Comparison of ENCODE assay signal across 12 cellular contexts in the genomic region with DNA sequence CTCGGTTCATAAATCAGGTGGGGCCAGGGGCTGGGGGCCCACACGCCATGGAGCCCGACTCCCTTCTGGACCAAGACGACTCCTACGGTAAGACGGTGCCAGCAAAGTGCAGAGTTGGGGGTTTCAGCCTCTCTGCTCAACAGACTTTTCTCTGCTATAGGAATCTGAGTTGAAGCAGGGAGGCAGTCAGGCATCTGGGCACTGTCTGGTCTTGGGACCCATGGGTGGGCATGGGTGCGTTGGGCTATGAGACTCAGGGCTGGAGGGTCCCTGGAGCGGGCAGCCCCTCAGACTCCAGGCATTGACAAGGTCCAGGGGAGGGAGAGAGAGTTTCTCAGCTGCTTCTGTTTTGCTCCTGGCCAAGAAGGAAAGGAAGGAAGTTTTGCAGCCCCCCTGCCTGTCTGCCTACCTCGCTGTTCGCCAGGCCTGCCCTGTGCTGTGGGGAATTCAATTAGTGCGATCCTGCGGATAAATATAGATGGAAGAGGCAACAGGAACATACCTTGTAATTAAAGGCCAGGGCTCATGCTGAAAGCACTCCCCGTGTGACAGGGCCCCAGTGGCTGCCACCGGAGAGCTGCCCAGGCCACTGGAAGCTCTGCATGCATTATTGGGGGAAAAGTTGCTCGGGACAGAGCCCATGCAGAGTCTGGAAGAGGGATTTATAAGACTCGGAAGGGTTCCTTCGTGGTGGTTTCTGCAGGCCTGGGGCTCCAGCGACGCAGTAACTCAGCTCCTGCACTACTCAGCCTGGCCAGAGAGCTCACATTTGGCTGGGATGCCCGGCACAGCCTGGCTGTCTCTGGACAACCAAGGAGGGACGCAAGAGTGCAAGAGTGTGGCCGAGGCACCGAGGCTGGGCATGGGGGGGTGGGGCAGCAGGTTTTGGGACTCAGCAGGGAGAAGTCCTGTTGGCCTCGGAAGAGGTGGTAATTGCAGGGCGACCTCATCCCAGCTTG.
A peak's percentile ranks its signal among the peaks of the same experiment; 100 is the strongest.
DNase-seq lines count a peak whose midpoint lies in the region; ATAC-seq, FAIRE-seq and TF ChIP-seq lines count a peak whose summit lies in the region.
"Had no signal": no experiment of that assay in that cellular context is flagged by ENCODE, and none has a peak within 500 bp of the region (broad histone marks: within the 10 kb centered on the region; RNA-seq: fewer than 3 reads in every experiment).

No MANE protein-coding gene starts in this region.

- WGBS in spleen, 5 donors = 57 to 65% (median 60%) methylated on average over 24 to 25 of the region's 25 CpGs

- H3K9me1 ChIP-seq in endothelial cell of umbilical vein (replicated peaks; ENCODE audit: control insufficient read depth, extremely low read depth, insufficient read depth, low read length) = no peaks in the 10 kb centered on the region

- no peak for ATAC-seq in thoracic aorta (ENCODE audit: insufficient number of reproducible peaks, low FRiP score, low read depth)
- ATAC-seq in GM21447 (IDR thresholded peaks at IDR 0.05; ENCODE audit: unreplicated experiment) = no peak
- ATAC-seq: HCT116 had no signal

- peak overlapping the region; percentile 62 for H2AFZ ChIP-seq in endothelial cell of umbilical vein (ENCODE audit: low read depth, low read length)

- in situ Hi-C loops in SK-MEL-5 (cut with HindIII; ENCODE audit: low pct_unique_long_range_greater_than_20kb, low sequenced_read_pairs) = no loop called here

- H3K27ac ChIP-seq in endothelial cell of umbilical vein (ENCODE audit: insufficient read depth, low read depth, low read length) (no peak overlapping the region), mucosa of rectum (ENCODE audit: low read depth in 2 of 2, low read length in 2 of 2) (peak overlapping the region in 1 of 2 donors; percentile 38), thoracic aorta (peak overlapping the region; percentile 76 to 77), spleen (peak overlapping the region in 1 of 8 donors; percentile 5)
- H3K27ac ChIP-seq: foreskin keratinocyte had no signal

- TF ChIP-seq CTCF in endothelial cell of umbilical vein (IDR thresholded peaks at IDR 0.05; ENCODE audit: extremely low read depth in 1 of 2, insufficient read depth in 1 of 2, low read depth in 1 of 2, low read length in 2 of 2) = no peak
- peak; percentile 44 for TF ChIP-seq CTCF in thoracic aorta (IDR thresholded peaks at IDR 0.05)
- no peak for TF ChIP-seq CTCF in spleen (IDR thresholded peaks at IDR 0.05 in 8 of 11, conservative IDR thresholded peaks at IDR 0.05 in 3 of 11)

- H3K36me3 ChIP-seq in endothelial cell of umbilical vein (ENCODE audit: control insufficient read depth in 2 of 2, extremely low read depth in 1 of 2, insufficient read depth in 2 of 2, low read length in 2 of 2) (no peaks in the 10 kb centered on the region), mucosa of rectum (ENCODE audit: control insufficient read depth in 2 of 2, insufficient read depth in 2 of 2, low read length in 2 of 2) (no peaks in the 10 kb centered on the region), thoracic aorta (no peaks in the 10 kb centered on the region), spleen (no peaks in the 10 kb centered on the region)

- H3K4me1 ChIP-seq in endothelial cell of umbilical vein (ENCODE audit: control insufficient read depth, extremely low read depth, insufficient read depth, low read length) (peaks cover 32% of the 10 kb centered on the region), mucosa of rectum (ENCODE audit: control insufficient read depth in 2 of 2, insufficient read depth in 2 of 2, low read length in 2 of 2) (peaks cover 0 to 3% of the 10 kb centered on the region in 2 donors), thoracic aorta (ENCODE audit: control insufficient read depth in 1 of 2, low read depth in 2 of 2) (peaks cover 26 to 68% of the 10 kb centered on the region in 2 donors), spleen (peaks cover 13 to 26% (median 18%) of the 10 kb centered on the region in 6 donors)
- H3K4me1 ChIP-seq: foreskin keratinocyte had no signal

- no peak overlapping the region for H3K4me2 ChIP-seq in endothelial cell of umbilical vein (ENCODE audit: insufficient read depth, low read length)

- no peaks in the 10 kb centered on the region for H3K9me3 ChIP-seq in endothelial cell of umbilical vein (replicated peaks; ENCODE audit: control insufficient read depth, insufficient read depth, low read length)
- no peaks in the 10 kb centered on the region for H3K9me3 ChIP-seq in mucosa of rectum (ENCODE audit: control insufficient read depth in 2 of 2, low read length in 2 of 2)
- H3K9me3 ChIP-seq in thoracic aorta = no peaks in the 10 kb centered on the region
- no peaks in the 10 kb centered on the region for H3K9me3 ChIP-seq in spleen

- DNase-seq in SK-MEL-5 (ENCODE audit: low read depth, low spot score) (peak; percentile 34), endothelial cell of umbilical vein (ENCODE audit: low read depth, low spot score) (peak; percentile 46), thoracic aorta (ENCODE audit: low spot score) (no peak), NCI-H1436 treated with DMSO at 0.1 percent for 48 hours (lab: John Stamatoyannopoulos, UW) (no peak), T-helper 1 cell (no peak), spleen (no peak)
- DNase-seq: activated naive CD4-positive, alpha-beta T cell treated with anti-CD3 and anti-CD28 coated beads, Interleukin-2, amount 10 ng/mL, durations not matched to agents 7 days and 5 days; foreskin keratinocyte had no signal

- TF ChIP-seq POLR2A in endothelial cell of umbilical vein (IDR thresholded peaks at IDR 0.05; ENCODE audit: low read depth, low read length) = no peak
- no peak for TF ChIP-seq POLR2A in spleen (IDR thresholded peaks at IDR 0.05)

- H3K27me3 ChIP-seq in endothelial cell of umbilical vein (ENCODE audit: control insufficient read depth in 2 of 2, insufficient read depth in 2 of 2, low read length in 2 of 2) (no peaks in the 10 kb centered on the region), mucosa of rectum (ENCODE audit: control insufficient read depth in 2 of 2, insufficient read depth in 2 of 2, low read length in 2 of 2) (no peaks in the 10 kb centered on the region), thoracic aorta (replicated peaks; ENCODE audit: insufficient read depth) (no peaks in the 10 kb centered on the region), spleen (replicated peaks in 1 of 7) (peaks cover 0 to 12% (median 0%) of the 10 kb centered on the region in 7 donors)

- CTCF ChIA-PET in endothelial cell of umbilical vein (lab: Charles Lee) = interaction anchor here (0.7 to 5.2 kb wide), 16 partner anchors 8 to 133 kb away, joined by 3 to 29 read pairs (median 4); no protein-coding TSS in a partner anchor

- H3K79me2 ChIP-seq in endothelial cell of umbilical vein (ENCODE audit: control insufficient read depth, insufficient read depth, low read length) = no peaks in the 10 kb centered on the region

- BruUV-seq in endothelial cell of umbilical vein (replicated peaks; lab: Mats Ljungman, UMichigan) = no TSS peak

- dilution Hi-C loops in endothelial cell of umbilical vein (cut with MboI; ENCODE audit: extremely low pct_ligation_motif_present, low sequenced_read_pairs) = no loop called here

- H3K9ac ChIP-seq in endothelial cell of umbilical vein (replicated peaks; ENCODE audit: extremely low read depth, insufficient read depth, low read length) (no peak overlapping the region), mucosa of rectum (ENCODE audit: low read depth in 1 of 2, low read length in 2 of 2) (no peak overlapping the region)

- H3K4me3 ChIP-seq in endothelial cell of umbilical vein (replicated peaks in 1 of 3; ENCODE audit: insufficient read depth in 1 of 3, low read depth in 1 of 3, low read length in 3 of 3) (peak overlapping the region in 1 of 3 experiments; percentile 1), mucosa of rectum (ENCODE audit: low read length in 2 of 2) (peak overlapping the region; percentile 23 to 46), thoracic aorta (peak overlapping the region; percentile 71), spleen (no peak overlapping the region)

- POLR2A ChIA-PET in endothelial cell of umbilical vein (lab: Charles Lee) = interaction anchor here (1.6 kb wide), 1 partner anchor 9 kb away, joined by 5 read pairs; no protein-coding TSS in a partner anchor

- FAIRE-seq in endothelial cell of umbilical vein (lab: Jason Lieb, UNC) = peak; percentile 12
- FAIRE-seq: RCC 7860 had no signal

- no peaks in the 10 kb centered on the region for H4K20me1 ChIP-seq in endothelial cell of umbilical vein (replicated peaks; ENCODE audit: control insufficient read depth, extremely low read depth, insufficient read depth, low read length)

- intact Hi-C loops in endothelial cell of umbilical vein (cut with micrococcal nuclease) = loop anchor here (1.0 to 5.0 kb wide), 3 partner anchors 17 to 45 kb away; no protein-coding TSS in a partner anchor
- intact Hi-C loops in spleen (cut with DNase I; ENCODE audit: low total_unique reads) = no loop called here

TF ChIP-seq in endothelial cell of umbilical vein, 7 proteins besides CTCF, POLR2A, EP300 and RAD21:
- no peak for TF ChIP-seq POLR2AphosphoS5 (IDR thresholded peaks at IDR 0.05; ENCODE audit: insufficient read depth, low read depth, low read length)
- no peak for TF ChIP-seq EZH2 (IDR thresholded peaks at IDR 0.05; ENCODE audit: borderline replicate concordance, low read depth, low read length, severe bottlenecking)
- no peak for TF ChIP-seq GATA2 (IDR thresholded peaks at IDR 0.05; ENCODE audit: insufficient read depth, insufficient read length, low read depth, low read length)
- no peak for TF ChIP-seq FOS (IDR thresholded peaks at IDR 0.05; ENCODE audit: borderline replicate concordance, insufficient read depth, low read length)
- no peak for TF ChIP-seq MYC (IDR thresholded peaks at IDR 0.05; ENCODE audit: low read depth, low read length)
- TF ChIP-seq JUN (IDR thresholded peaks at IDR 0.05; ENCODE audit: borderline replicate concordance, insufficient read depth, insufficient read length, low read depth) = no peak
- TF ChIP-seq, protein P1, sequence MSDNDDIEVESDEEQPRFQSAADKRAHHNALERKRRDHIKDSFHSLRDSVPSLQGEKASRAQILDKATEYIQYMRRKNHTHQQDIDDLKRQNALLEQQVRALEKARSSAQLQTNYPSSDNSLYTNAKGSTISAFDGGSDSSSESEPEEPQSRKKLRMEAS (IDR thresholded peaks at IDR 0.05; ENCODE audit: insufficient read depth, insufficient read length) = no peak

Comparison
In these comparisons a context has a peak if more than half of its experiments do, and no peak if none do; other contexts are left out.
1. DNase-seq: peak in SK-MEL-5 (single experiment) and endothelial cell of umbilical vein (single experiment); none in thoracic aorta (single experiment), NCI-H1436 treated with DMSO at 0.1 percent for 48 hours (single experiment), T-helper 1 cell (0 of 5) and spleen (single experiment).
2. H3K4me3 ChIP-seq: peak in mucosa of rectum (2 of 2) and thoracic aorta (single experiment); none in spleen (0 of 8).